24 cellular contexts compared by ENCODE assay signal in the genomic region with DNA sequence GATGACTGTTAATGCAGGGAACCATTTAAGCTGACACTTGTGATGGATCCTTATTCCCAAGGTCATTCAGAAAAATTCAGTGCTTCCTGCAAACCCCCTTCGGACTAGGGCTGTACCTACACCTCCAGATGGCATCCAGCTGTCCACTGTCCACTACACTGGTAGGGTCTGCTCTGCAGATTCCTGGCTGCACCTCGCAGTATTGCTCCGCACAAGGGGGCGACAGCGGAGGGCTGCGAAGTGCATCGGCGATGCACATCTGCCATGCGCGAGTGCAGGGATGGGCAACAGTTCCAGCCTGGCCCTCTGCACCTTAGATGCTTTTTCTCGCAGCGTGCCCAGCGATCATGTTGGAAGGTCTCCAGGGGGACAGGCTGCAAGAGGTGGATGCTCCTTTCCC. TPM values are rescaled to one million over a fixed set of nuclear protein-coding genes. Genes with fewer than 3 reads are reported as not detected.
DNase-seq lines count a peak whose midpoint lies in the region; ATAC-seq and TF ChIP-seq lines count a peak whose summit lies in the region.
"Had no signal": no experiment of that assay in that cellular context is flagged by ENCODE, and none has a peak within 500 bp of the region (broad histone marks: within the 10 kb centered on the region; RNA-seq: fewer than 3 reads in every experiment).

No MANE protein-coding gene starts in this region.

- no peaks in the 10 kb centered on the region for H3K4me1 Mint-ChIP-seq in activated CD8-positive, alpha-beta T cell treated with anti-CD3 and anti-CD28 coated beads, Interleukin-2, amount 10 ng/mL, durations not matched to agents 7 days and 5 days (ENCODE audit: low read depth)
- H3K4me1 Mint-ChIP-seq: CD14-positive monocyte; CD8-positive, alpha-beta memory T cell had no signal

- DNase-seq in IMR-90, result no peak
- peak; percentile 42 for DNase-seq in islet precursor cell
- DNase-seq in trophoblast cell, result no peak
- DNase-seq in coronary artery (ENCODE audit: low spot score), result no peak
- DNase-seq in activated CD8-positive, alpha-beta T cell treated with anti-CD3 and anti-CD28 coated beads, Interleukin-2, amount 10 ng/mL, durations not matched to agents 7 days and 5 days, result no peak
- no peak for DNase-seq in iPS-NIHi11 (ENCODE audit: low spot score)
- DNase-seq: 8988T; ACHN; AML-193; BE2C; CD4-positive, alpha-beta T cell; CD8-positive, alpha-beta memory T cell; DMS 273 treated with DMSO at 0.1 percent for 48 hours; DMS53; DMS79 treated with DMSO at 0.1 percent for 48 hours; GF-D8; GM23248; H9 had no signal

- peak overlapping the region; percentile 45; the same call in 1 of the 2 replicates for H2BK120ac ChIP-seq in IMR-90 (ENCODE audit: low read depth, low read length)
- no peak overlapping the region for H2BK120ac ChIP-seq in trophoblast cell (ENCODE audit: insufficient read depth, low read length, poor library complexity)

- no peak overlapping the region for H2BK12ac ChIP-seq in trophoblast cell (ENCODE audit: low read length)

- H3K9me3 Mint-ChIP-seq in activated CD8-positive, alpha-beta T cell treated with anti-CD3 and anti-CD28 coated beads, Interleukin-2, amount 10 ng/mL, durations not matched to agents 7 days and 5 days (ENCODE audit: insufficient read depth), result no peaks in the 10 kb centered on the region
- H3K9me3 Mint-ChIP-seq: CD14-positive monocyte; CD4-positive, alpha-beta T cell; CD8-positive, alpha-beta memory T cell; H9 had no signal

- no peak overlapping the region; a peak in 1 of 4 replicates for H4K8ac ChIP-seq in IMR-90 (ENCODE audit: low read depth in 2 of 2, low read length in 2 of 2)
- no peak overlapping the region for H4K8ac ChIP-seq in trophoblast cell (ENCODE audit: low read depth, low read length)

- peaks cover 27% of the 10 kb centered on the region for H3K9me1 ChIP-seq in IMR-90 (ENCODE audit: insufficient read depth, low read length)

- no peak for TF ChIP-seq POLR2A in IMR-90 (IDR thresholded peaks at IDR 0.05; ENCODE audit: low read depth, low read length)

- H3K36me3 Mint-ChIP-seq in activated CD8-positive, alpha-beta T cell treated with anti-CD3 and anti-CD28 coated beads, Interleukin-2, amount 10 ng/mL, durations not matched to agents 7 days and 5 days (ENCODE audit: low read depth), result no peaks in the 10 kb centered on the region
- H3K36me3 Mint-ChIP-seq: CD14-positive monocyte; CD8-positive, alpha-beta memory T cell had no signal

- H4K91ac ChIP-seq in IMR-90 (ENCODE audit: insufficient read depth, low read depth, low read length) (peak overlapping the region; percentile 26; the same call in 1 of the 2 replicates), trophoblast cell (ENCODE audit: low read depth, low read length) (no peak overlapping the region)

- H3K4me1 ChIP-seq in IMR-90 (ENCODE audit: control insufficient read depth, insufficient read depth, low read length) (peaks cover 36% of the 10 kb centered on the region), trophoblast cell (ENCODE audit: control insufficient read depth in 1 of 2, insufficient read depth in 2 of 2, low read length in 2 of 2) (peaks cover 6 to 8% of the 10 kb centered on the region in 2 experiments)
- H3K4me1 ChIP-seq: A549, BE2C had no signal

- POLR2A ChIA-PET in IMR-90 (lab: Charles Lee; ENCODE audit: unreplicated experiment), result interaction anchor here (0.6 kb wide), 1 partner anchor 395 kb away, joined by 3 read pairs; no protein-coding TSS in a partner anchor
- POLR2A ChIA-PET in activated CD8-positive, alpha-beta T cell treated with anti-CD3 and anti-CD28 coated beads, Interleukin-2, amount 10 ng/mL, durations not matched to agents 7 days and 5 days (lab: Charles Lee), result no interaction called here

- H2BK5ac ChIP-seq in IMR-90 (ENCODE audit: low read depth, low read length, poor library complexity, severe bottlenecking) (no peak overlapping the region), trophoblast cell (ENCODE audit: low read depth, low read length, poor library complexity) (no peak overlapping the region)

- no peaks in the 10 kb centered on the region for H3K79me2 ChIP-seq in trophoblast cell (ENCODE audit: control insufficient read depth, insufficient read depth, low read length, poor library complexity)

- H3K79me1 ChIP-seq in IMR-90 (ENCODE audit: low read depth in 1 of 2, low read length in 2 of 2), result no peaks in the 10 kb centered on the region
- H3K79me1 ChIP-seq in trophoblast cell (ENCODE audit: low read length), result no peaks in the 10 kb centered on the region

- no peaks in the 10 kb centered on the region for H3K9me3 ChIP-seq in IMR-90 (ENCODE audit: control insufficient read depth, insufficient read depth, low read length)
- H3K9me3 ChIP-seq in trophoblast cell (ENCODE audit: insufficient read depth, low read depth, low read length), result no peaks in the 10 kb centered on the region
- H3K9me3 ChIP-seq: A549; BE2C; BLaER1 treated with 17β-estradiol and CSF1 and Interleukin-3, amounts not matched to agents 10 nM and 100 nM had no signal

- no peak overlapping the region for H3K4me3 Mint-ChIP-seq in activated CD8-positive, alpha-beta T cell treated with anti-CD3 and anti-CD28 coated beads, Interleukin-2, amount 10 ng/mL, durations not matched to agents 7 days and 5 days
- H3K4me3 Mint-ChIP-seq: CD14-positive monocyte; CD4-positive, alpha-beta T cell; CD8-positive, alpha-beta memory T cell; H9 had no signal

- CTCF ChIA-PET in IMR-90 (lab: Yijun Ruan, JAX), result no interaction called here
- CTCF ChIA-PET in activated CD8-positive, alpha-beta T cell treated with anti-CD3 and anti-CD28 coated beads, Interleukin-2, amount 10 ng/mL, durations not matched to agents 7 days and 5 days (lab: Charles Lee), result no interaction called here

- peak overlapping the region; percentile 69 for H2AK5ac ChIP-seq in IMR-90 (ENCODE audit: low read depth, low read length)
- H2AK5ac ChIP-seq in trophoblast cell (ENCODE audit: low read length), result no peak overlapping the region

- peak overlapping the region; percentile 5 for H2AK9ac ChIP-seq in IMR-90 (replicated peaks; ENCODE audit: low read depth, low read length, poor library complexity)

- H3K4ac ChIP-seq in IMR-90 (ENCODE audit: low read depth, low read length), result peak overlapping the region; percentile 43
- no peak overlapping the region for H3K4ac ChIP-seq in trophoblast cell (ENCODE audit: low read depth, low read length)

- no peaks in the 10 kb centered on the region for H3K27me3 ChIP-seq in IMR-90 (ENCODE audit: control insufficient read depth, insufficient read depth, low read length)
- no peaks in the 10 kb centered on the region for H3K27me3 ChIP-seq in trophoblast cell (ENCODE audit: insufficient read depth, low read length)
- H3K27me3 ChIP-seq: BE2C; BLaER1 treated with 17β-estradiol and CSF1 and Interleukin-3, amounts not matched to agents 10 nM and 100 nM had no signal

- in situ Hi-C loops in IMR-90 (cut with MboI; ENCODE audit: low sequenced_read_pairs), result no loop called here

- no peak overlapping the region for H3K56ac ChIP-seq in IMR-90 (ENCODE audit: extremely low read depth, insufficient read depth, low read length)

- H3K27ac Mint-ChIP-seq in activated CD8-positive, alpha-beta T cell treated with anti-CD3 and anti-CD28 coated beads, Interleukin-2, amount 10 ng/mL, durations not matched to agents 7 days and 5 days, result no peak overlapping the region
- H3K27ac Mint-ChIP-seq: CD14-positive monocyte; CD4-positive, alpha-beta T cell; CD8-positive, alpha-beta memory T cell; H9 had no signal

- H2AFZ ChIP-seq in IMR-90 (replicated peaks; ENCODE audit: low read length, poor library complexity) (no peak overlapping the region), trophoblast cell (ENCODE audit: insufficient read depth, low read length, poor library complexity) (no peak overlapping the region)
- H2AFZ ChIP-seq: GM23248 had no signal

- H2BK15ac ChIP-seq in IMR-90 (ENCODE audit: low read depth, low read length), result peak overlapping the region; percentile 78; the same call in 2 of the 3 replicates

- H3K27me3 Mint-ChIP-seq in activated CD8-positive, alpha-beta T cell treated with anti-CD3 and anti-CD28 coated beads, Interleukin-2, amount 10 ng/mL, durations not matched to agents 7 days and 5 days (ENCODE audit: low read depth), result peaks cover 8% of the 10 kb centered on the region

- H3K18ac ChIP-seq in IMR-90 (ENCODE audit: low read depth, low read length), result peak overlapping the region; percentile 1; the same call in 1 of the 2 replicates
- H3K18ac ChIP-seq in trophoblast cell (ENCODE audit: low read length), result no peak overlapping the region

- no peak for TF ChIP-seq RAD21 in IMR-90 (IDR thresholded peaks at IDR 0.05; ENCODE audit: low read length)

- dilution Hi-C loops in IMR-90 (cut with HindIII; ENCODE audit: low sequenced_read_pairs, unreplicated experiment), result no loop called here

- H3K36me3 ChIP-seq in IMR-90 (ENCODE audit: control insufficient read depth, insufficient read depth, low read length) (no peaks in the 10 kb centered on the region), trophoblast cell (ENCODE audit: control insufficient read depth in 1 of 2, insufficient read depth in 2 of 2, low read length in 2 of 2) (no peaks in the 10 kb centered on the region)
- H3K36me3 ChIP-seq: BE2C; BLaER1 treated with 17β-estradiol and CSF1 and Interleukin-3, amounts not matched to agents 10 nM and 100 nM had no signal

- WGBS in IMR-90 (ENCODE audit: extremely low coverage in 2 of 2, insufficient read length in 1 of 2), 2 experiments, result 97% methylated on average over 11 of the region's 13 CpGs; no CpG with 5 or more reads in 1 of the 2 experiments
- WGBS in trophoblast cell (ENCODE audit: extremely low coverage, insufficient coverage, insufficient read length), result no CpG with 5 or more reads among the region's 13 CpGs

- peak overlapping the region; percentile 52; the same call in 1 of the 2 replicates for H2BK20ac ChIP-seq in IMR-90 (ENCODE audit: low read depth, low read length)

- H3K14ac ChIP-seq in IMR-90 (replicated peaks; ENCODE audit: low read depth, low read length), result no peak overlapping the region
- no peak overlapping the region for H3K14ac ChIP-seq in trophoblast cell (ENCODE audit: low read length)

- H3K27ac ChIP-seq in IMR-90 (ENCODE audit: insufficient read depth, low read length), result no peak overlapping the region
- H3K27ac ChIP-seq in trophoblast cell (ENCODE audit: low read depth, low read length), result no peak overlapping the region
- H3K27ac ChIP-seq in coronary artery, result no peak overlapping the region
- H3K27ac ChIP-seq: A549; BLaER1 treated with 17β-estradiol and CSF1 and Interleukin-3, amounts not matched to agents 10 nM and 100 nM; GM23248 had no signal

- no peak overlapping the region for H3K23ac ChIP-seq in IMR-90 (ENCODE audit: low read depth, low read length)
- H3K23ac ChIP-seq in trophoblast cell (ENCODE audit: low read length), result no peak overlapping the region

- no TSS peak for BruUV-seq in IMR-90 (replicated peaks; lab: Mats Ljungman, UMichigan)

- H3K4me2 ChIP-seq in IMR-90 (ENCODE audit: low read depth, low read length), result no peak overlapping the region
- H3K4me2 ChIP-seq in trophoblast cell (ENCODE audit: low read length), result no peak overlapping the region
- H3K4me2 ChIP-seq: A549; BLaER1 treated with 17β-estradiol and CSF1 and Interleukin-3, amounts not matched to agents 10 nM and 100 nM had no signal

- H4K12ac ChIP-seq in trophoblast cell (ENCODE audit: low read depth, low read length), result no peak overlapping the region

- H3K4me3 ChIP-seq in IMR-90 (ENCODE audit: insufficient read depth, low read depth, low read length), result no peak overlapping the region
- H3K4me3 ChIP-seq in trophoblast cell (ENCODE audit: low read depth, low read length), result peak overlapping the region; percentile 19
- no peak overlapping the region for H3K4me3 ChIP-seq in coronary artery
- H3K4me3 ChIP-seq: A549; BLaER1 treated with 17β-estradiol and CSF1 and Interleukin-3, amounts not matched to agents 10 nM and 100 nM; GM23248 had no signal

- no peak for TF ChIP-seq CTCF in IMR-90 (conservative IDR thresholded peaks at IDR 0.05; ENCODE audit: low read depth, low read length)
- TF ChIP-seq CTCF in coronary artery (IDR thresholded peaks at IDR 0.05), result no peak

- no peaks in the 10 kb centered on the region for H4K20me1 ChIP-seq in IMR-90 (ENCODE audit: insufficient read depth, low read length)
- H4K20me1 ChIP-seq: BLaER1 treated with 17β-estradiol and CSF1 and Interleukin-3, amounts not matched to agents 10 nM and 100 nM had no signal

- H4K5ac ChIP-seq in IMR-90 (ENCODE audit: low read depth, low read length), result no peak overlapping the region

- intact Hi-C loops in IMR-90 (cut with micrococcal nuclease), result loop anchor here (5.0 kb wide), 1 partner anchor 68 kb away; no protein-coding TSS in a partner anchor

- H3K9ac ChIP-seq in IMR-90 (ENCODE audit: low read depth, low read length) (no peak overlapping the region), trophoblast cell (ENCODE audit: low read length) (no peak overlapping the region)
- H3K9ac ChIP-seq: BLaER1 treated with 17β-estradiol and CSF1 and Interleukin-3, amounts not matched to agents 10 nM and 100 nM; GM23248 had no signal

- no peak for ATAC-seq in IMR-90 (ENCODE audit: low read depth)
- ATAC-seq in activated CD8-positive, alpha-beta T cell treated with anti-CD3 and anti-CD28 coated beads, Interleukin-2, amount 10 ng/mL, durations not matched to agents 7 days and 5 days, result no peak
- ATAC-seq: A549, HCT116 had no signal

RNA-seq across cellular contexts. Expression of a gene that starts 55.5 kb away (rescaled TPM):
- total RNA-seq in IMR-90 (2012; rRNA removed), result not detected in 2 replicates
- polyA plus RNA-seq in IMR-90 (2012; rRNA removed), result not detected in 2 replicates
- not detected in 2 replicates for polyA plus RNA-seq in IMR-90 (2012; cell fraction: cytosol; rRNA removed)
- polyA plus RNA-seq in IMR-90 (2012; cell fraction: nucleus; rRNA removed; ENCODE audit: low replicate concordance), result not detected in 2 replicates
- polyA plus RNA-seq in trophoblast cell (2013), result not detected in 2 replicates
- total RNA-seq in activated CD8-positive, alpha-beta T cell treated with anti-CD3 and anti-CD28 coated beads, Interleukin-2, amount 10 ng/mL, durations not matched to agents 7 days and 5 days, result not detected
- total RNA-seq: CD4-positive, alpha-beta T cell; CD8-positive, alpha-beta memory T cell; Daoy; G401; GM23248 had no signal
- polyA plus RNA-seq: A549; CD14-positive monocyte; CD8-positive, alpha-beta memory T cell; GM23248 had no signal
